Comparison of ENCODE assay signal across 20 cellular contexts in genomic region chr1:22888320-22889075, GRCh38.
DNase-seq lines count a peak whose midpoint lies in the region; TF ChIP-seq lines count a peak whose summit lies in the region.
"Had no signal": no experiment of that assay in that cellular context is flagged by ENCODE, and none has a peak within 500 bp of the region (broad histone marks: within the 10 kb centered on the region; RNA-seq: fewer than 3 reads in every experiment).

No MANE protein-coding gene starts in this region.

- peaks cover 7% of the 10 kb centered on the region for H3K36me3 Mint-ChIP-seq in chondrocyte (ENCODE audit: low read depth)
- H3K36me3 Mint-ChIP-seq: activated naive CD8-positive, alpha-beta T cell treated with anti-CD3 and anti-CD28 coated beads, Interleukin-2, amount 10 ng/mL, durations not matched to agents 7 days and 5 days; T-cell had no signal

- TF ChIP-seq CTCF in AG10803 (conservative IDR thresholded peaks at IDR 0.05; ENCODE audit: low read length): no peak
- no peak for TF ChIP-seq CTCF in chondrocyte (IDR thresholded peaks at IDR 0.05)

- DNase-seq in AG10803 (ENCODE audit: low read depth) (peak; percentile 64), M059J (ENCODE audit: low read depth) (peak; percentile 53), chondrocyte (ENCODE audit: low spot score) (no peak), kidney tubule cell (ENCODE audit: low spot score) (peak; percentile 67), D341Med (ENCODE audit: low spot score) (no peak), SW480 (ENCODE audit: low spot score) (no peak), NCI-H1930 (lab: John Stamatoyannopoulos, UW) (no peak)
- DNase-seq in stimulated activated CD4-positive, alpha-beta T cell treated with anti-CD3 and anti-CD28 coated beads, Interleukin-12 subunit alpha, Interleukin-12 subunit beta, amount 100 ng/mL, for 4 hours: no peak
- DNase-seq: activated naive CD8-positive, alpha-beta T cell treated with anti-CD3 and anti-CD28 coated beads, Interleukin-2, amount 10 ng/mL, durations not matched to agents 7 days and 5 days; activated T-cell treated with anti-CD3 and anti-CD28 coated beads, Interleukin-2, amount 50 U/mL, for 72 hours; heart right ventricle; islet precursor cell; NCI-H2107; occipital lobe; stimulated activated CD4-positive, alpha-beta T cell treated with anti-CD3 and anti-CD28 coated beads, Interleukin-4, amount 100 ng/mL, for 4 hours; T-cell had no signal

- H3K4me1 Mint-ChIP-seq in chondrocyte (ENCODE audit: low read depth): peaks cover 26% of the 10 kb centered on the region

- no peak overlapping the region for H3K4me3 ChIP-seq in AG10803 (ENCODE audit: low read length)
- H3K4me3 ChIP-seq: heart right ventricle, thyroid gland had no signal

- no peaks in the 10 kb centered on the region for H3K9me3 Mint-ChIP-seq in chondrocyte (ENCODE audit: low read depth)
- H3K9me3 Mint-ChIP-seq: activated CD8-positive, alpha-beta T cell treated with anti-CD3 and anti-CD28 coated beads for 36 hours; activated naive CD8-positive, alpha-beta T cell treated with anti-CD3 and anti-CD28 coated beads, Interleukin-2, amount 10 ng/mL, durations not matched to agents 7 days and 5 days; activated T-cell treated with anti-CD3 and anti-CD28 coated beads, Interleukin-2, amount 50 U/mL, for 72 hours; IgD-negative memory B cell; T-cell had no signal

- no peak overlapping the region for H3K4me3 Mint-ChIP-seq in chondrocyte (ENCODE audit: unreplicated experiment)
- H3K4me3 Mint-ChIP-seq: activated CD8-positive, alpha-beta T cell treated with anti-CD3 and anti-CD28 coated beads for 36 hours; activated naive CD8-positive, alpha-beta T cell treated with anti-CD3 and anti-CD28 coated beads, Interleukin-2, amount 10 ng/mL, durations not matched to agents 7 days and 5 days; activated T-cell treated with anti-CD3 and anti-CD28 coated beads, Interleukin-2, amount 50 U/mL, for 72 hours; B cell; IgD-negative memory B cell; T-cell had no signal

- peak overlapping the region; percentile 88 for H3K27ac Mint-ChIP-seq in chondrocyte (ENCODE audit: unreplicated experiment)
- H3K27ac Mint-ChIP-seq: activated CD8-positive, alpha-beta T cell treated with anti-CD3 and anti-CD28 coated beads for 36 hours; activated naive CD8-positive, alpha-beta T cell treated with anti-CD3 and anti-CD28 coated beads, Interleukin-2, amount 10 ng/mL, durations not matched to agents 7 days and 5 days; activated T-cell treated with anti-CD3 and anti-CD28 coated beads, Interleukin-2, amount 50 U/mL, for 72 hours; B cell; IgD-negative memory B cell; T-cell had no signal

- no peaks in the 10 kb centered on the region for H3K27me3 Mint-ChIP-seq in chondrocyte (ENCODE audit: low read depth)

Comparison
In these comparisons a context has a peak if more than half of its experiments do, and no peak if none do; other contexts are left out.
1. DNase-seq: peak in AG10803 (single experiment), M059J (single experiment) and kidney tubule cell (single experiment); none in chondrocyte (single experiment), D341Med (single experiment), SW480 (single experiment), stimulated activated CD4-positive, alpha-beta T cell treated with anti-CD3 and anti-CD28 coated beads, Interleukin-12 subunit alpha, Interleukin-12 subunit beta, amount 100 ng/mL, for 4 hours (single experiment) and NCI-H1930 (0 of 2).